In the genomic region with DNA sequence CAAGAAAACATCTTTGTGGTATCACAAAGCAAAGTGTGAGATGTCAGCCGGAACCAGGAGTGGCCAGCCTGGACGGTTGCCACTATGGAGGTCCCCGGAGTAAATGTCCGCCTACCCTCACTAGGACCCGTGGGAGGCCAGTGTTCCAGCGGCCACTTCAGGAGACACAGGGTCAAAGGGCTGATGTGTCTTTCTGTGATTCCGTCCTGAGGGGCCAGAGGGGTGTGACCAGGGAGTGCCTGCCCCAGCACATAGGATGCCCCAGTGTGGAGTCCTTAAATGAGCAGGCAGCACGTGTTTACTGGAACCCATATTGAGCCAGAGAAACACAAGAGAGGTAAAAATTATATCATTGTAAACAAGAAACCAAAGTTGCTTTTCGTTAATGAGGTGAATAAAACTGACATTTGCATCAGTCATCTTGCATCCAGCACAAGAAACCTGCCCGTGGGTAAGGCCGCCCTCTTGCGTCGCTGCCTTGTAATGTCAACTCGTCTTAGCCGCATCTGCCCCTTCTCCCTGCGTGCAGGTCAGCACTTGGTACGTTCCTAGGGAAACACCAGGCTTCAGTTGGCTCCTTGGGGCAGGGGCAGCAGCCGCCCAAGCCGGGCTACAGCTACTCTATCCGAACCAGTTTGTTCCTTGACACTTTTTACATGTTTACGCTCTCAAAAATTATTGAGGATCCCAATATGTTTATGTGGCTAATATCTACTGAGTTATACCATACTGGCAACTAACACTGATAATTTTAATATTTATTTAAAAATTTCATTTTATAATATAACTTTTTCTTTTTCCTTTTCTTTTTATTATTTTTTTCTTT, we compare ENCODE assay signal across 8 cellular contexts. TPM values are rescaled to one million over a fixed set of nuclear protein-coding genes. Genes with fewer than 3 reads are reported as not detected.
DNase-seq lines count a peak whose midpoint lies in the region; ATAC-seq, FAIRE-seq and TF ChIP-seq lines count a peak whose summit lies in the region.

No MANE protein-coding gene starts in this region.

- TF ChIP-seq POLR2A in GM12892 (IDR thresholded peaks at IDR 0.05; ENCODE audit: low read depth, low read length) = no peak

- H3K4me1 ChIP-seq in adipocyte (ENCODE audit: control insufficient read depth, insufficient read depth, low read length) = peaks cover 17% of the 10 kb centered on the region
- H3K4me1 ChIP-seq in left ventricle myocardium inferior = peaks cover 8% of the 10 kb centered on the region

- intact Hi-C loops in left ventricle myocardium inferior (cut with micrococcal nuclease) = loop anchor here (1.0 kb wide), 1 partner anchor 83 kb away; no protein-coding TSS in a partner anchor

- H3K9me3 ChIP-seq in adipocyte (ENCODE audit: control insufficient read depth, low read length) (peaks cover 11% of the 10 kb centered on the region), left ventricle myocardium inferior (replicated peaks) (peaks cover 17% of the 10 kb centered on the region)

- FAIRE-seq in GM12892 (lab: Jason Lieb, UNC) = peak; percentile 98

- no peaks in the 10 kb centered on the region for H3K36me3 ChIP-seq in adipocyte (ENCODE audit: control insufficient read depth, insufficient read depth, low read length, severe bottlenecking)
- no peaks in the 10 kb centered on the region for H3K36me3 ChIP-seq in left ventricle myocardium inferior

- peak; percentile 84 for ATAC-seq in HG02763 (IDR thresholded peaks at IDR 0.05; ENCODE audit: unreplicated experiment)

- H3K27me3 ChIP-seq in adipocyte (replicated peaks; ENCODE audit: control insufficient read depth, insufficient read depth, low read length) (no peaks in the 10 kb centered on the region), left ventricle myocardium inferior (ENCODE audit: low read depth) (no peaks in the 10 kb centered on the region)

- DNase-seq in GM12892 (ENCODE audit: insufficient read length) = peak; percentile 79
- DNase-seq in NCI-H1417 treated with DMSO at 0.1 percent for 48 hours (lab: John Stamatoyannopoulos, UW) = peak; percentile 22
- peak; percentile 41 to 85 for DNase-seq in SW 1271 (lab: John Stamatoyannopoulos, UW)
- DNase-seq in adipocyte (ENCODE audit: low read depth) = peak; percentile 93
- DNase-seq in left ventricle myocardium inferior = peak; percentile 80
- peak; percentile 87 for DNase-seq in retina
- DNase-seq in OCI-M2 (lab: John Stamatoyannopoulos, UW; ENCODE audit: unreplicated experiment) = no peak

- no peak overlapping the region for H3K4me3 ChIP-seq in adipocyte (ENCODE audit: low read length)
- H3K4me3 ChIP-seq in left ventricle myocardium inferior = no peak overlapping the region

- no peak overlapping the region for H3K27ac ChIP-seq in left ventricle myocardium inferior (replicated peaks)

- H3K9ac ChIP-seq in adipocyte (ENCODE audit: low read length) = no peak overlapping the region

- peak; percentile 93 for TF ChIP-seq CTCF in left ventricle myocardium inferior (IDR thresholded peaks at IDR 0.05; ENCODE audit: borderline replicate concordance)

RNA-seq across cellular contexts. Expression of gene LAPTM4A, which starts 46.7 kb away (rescaled TPM):
- polyA plus RNA-seq in GM12892 (2012; ENCODE audit: missing spikeins) = 39.7 TPM
- 201 TPM for total RNA-seq in left ventricle myocardium inferior
